ENCODE assay signal across 17 cellular contexts in genomic region chr10:96891840-96892239, GRCh38. TPM values are rescaled to one million over a fixed set of nuclear protein-coding genes. Genes with fewer than 3 reads are reported as not detected.
A peak's percentile ranks its signal among the peaks of the same experiment; 100 is the strongest.
DNase-seq lines count a peak whose midpoint lies in the region; ATAC-seq and TF ChIP-seq lines count a peak whose summit lies in the region.
"Had no signal": no experiment of that assay in that cellular context is flagged by ENCODE, and none has a peak within 500 bp of the region (broad histone marks: within the 10 kb centered on the region; RNA-seq: fewer than 3 reads in every experiment).

No MANE protein-coding gene starts in this region.

- peaks cover 24 to 30% of the 10 kb centered on the region in 2 experiments for H3K4me1 ChIP-seq in neutrophil (ENCODE audit: control insufficient read depth in 1 of 2, insufficient read depth in 1 of 2, low read depth in 1 of 2, low read length in 1 of 2)

- H3K27me3 ChIP-seq in neutrophil, result no peaks in the 10 kb centered on the region

- DNase-seq in activated T-cell treated with anti-CD3 and anti-CD28 coated beads, Interleukin-2, amount 50 U/mL, for 24 hours, result no peak
- DNase-seq in activated T-cell treated with anti-CD3 and anti-CD28 coated beads for 4 hours (no peak), H4 (ENCODE audit: low spot score) (no peak), T1000 (lab: John Stamatoyannopoulos, UW) (no peak)
- peak; percentile 74 for DNase-seq in Jurkat, Clone E6-1 (ENCODE audit: low read depth, low spot score)
- DNase-seq: Caco-2; CD4-positive, alpha-beta T cell; GDM1; HCEC 1CT; NCI-H1105 treated with DMSO at 0.1 percent for 48 hours; NCI-H1694; NCI-H2081 treated with DMSO at 0.1 percent for 48 hours had no signal

- ATAC-seq in HG02588 (IDR thresholded peaks at IDR 0.05; ENCODE audit: unreplicated experiment), result no peak
- ATAC-seq: K562, Right ventricle myocardium inferior had no signal

- peak overlapping the region; percentile 69 for H3K27ac Mint-ChIP-seq in activated T-cell treated with anti-CD3 and anti-CD28 coated beads, Interleukin-2, amount 50 U/mL, for 24 hours
- no peak overlapping the region for H3K27ac Mint-ChIP-seq in activated naive CD8-positive, alpha-beta T cell
- H3K27ac Mint-ChIP-seq: CD4-positive, alpha-beta T cell had no signal

- H3K4me3 Mint-ChIP-seq in activated T-cell treated with anti-CD3 and anti-CD28 coated beads, Interleukin-2, amount 50 U/mL, for 24 hours, result no peak overlapping the region
- H3K4me3 Mint-ChIP-seq in activated naive CD8-positive, alpha-beta T cell, result peak overlapping the region; percentile 25
- H3K4me3 Mint-ChIP-seq: CD4-positive, alpha-beta T cell had no signal

- H3K27ac ChIP-seq in neutrophil, result peak overlapping the region; percentile 20

- no peak for TF ChIP-seq CTCF in neutrophil (IDR thresholded peaks at IDR 0.05)

- H3K36me3 Mint-ChIP-seq in activated T-cell treated with anti-CD3 and anti-CD28 coated beads, Interleukin-2, amount 50 U/mL, for 24 hours (ENCODE audit: low read depth), result peaks cover 63% of the 10 kb centered on the region
- H3K36me3 Mint-ChIP-seq in activated naive CD8-positive, alpha-beta T cell, result peaks cover 29% of the 10 kb centered on the region

- peaks cover 23% of the 10 kb centered on the region for H3K9me3 Mint-ChIP-seq in activated T-cell treated with anti-CD3 and anti-CD28 coated beads, Interleukin-2, amount 50 U/mL, for 24 hours
- peaks cover 10% of the 10 kb centered on the region for H3K9me3 Mint-ChIP-seq in activated naive CD8-positive, alpha-beta T cell (ENCODE audit: low read depth)

- peaks cover under 1% of the 10 kb centered on the region for H3K36me3 ChIP-seq in neutrophil

- H3K4me3 ChIP-seq in Jurkat, Clone E6-1 (ENCODE audit: low read length), result no peak overlapping the region
- H3K4me3 ChIP-seq in neutrophil (ENCODE audit: low read depth in 1 of 2, low read length in 1 of 2), result no peak overlapping the region
- H3K4me3 ChIP-seq: K562 had no signal

- no peaks in the 10 kb centered on the region for H3K9me3 ChIP-seq in neutrophil

- H3K4me1 Mint-ChIP-seq in activated T-cell treated with anti-CD3 and anti-CD28 coated beads, Interleukin-2, amount 50 U/mL, for 24 hours (ENCODE audit: low read depth), result peaks cover 61% of the 10 kb centered on the region
- H3K4me1 Mint-ChIP-seq in activated naive CD8-positive, alpha-beta T cell (ENCODE audit: low read depth), result peaks cover 49% of the 10 kb centered on the region

- H3K27me3 Mint-ChIP-seq in activated T-cell treated with anti-CD3 and anti-CD28 coated beads, Interleukin-2, amount 50 U/mL, for 24 hours, result no peaks in the 10 kb centered on the region
- no peaks in the 10 kb centered on the region for H3K27me3 Mint-ChIP-seq in activated naive CD8-positive, alpha-beta T cell
- H3K27me3 Mint-ChIP-seq: CD4-positive, alpha-beta T cell had no signal

RNA-seq across cellular contexts. Expression of gene LCOR, which starts 59.7 kb away (rescaled TPM):
- 16.2 TPM for polyA plus RNA-seq in Jurkat, Clone E6-1 (2012; ENCODE audit: insufficient read depth, insufficient read length)
- total RNA-seq in H4 (2014; rRNA removed; shearing (Covaris generic)), result 4.7 and 6.4 TPM in 2 replicates
